20 cellular contexts compared by ENCODE assay signal in the genomic region with DNA sequence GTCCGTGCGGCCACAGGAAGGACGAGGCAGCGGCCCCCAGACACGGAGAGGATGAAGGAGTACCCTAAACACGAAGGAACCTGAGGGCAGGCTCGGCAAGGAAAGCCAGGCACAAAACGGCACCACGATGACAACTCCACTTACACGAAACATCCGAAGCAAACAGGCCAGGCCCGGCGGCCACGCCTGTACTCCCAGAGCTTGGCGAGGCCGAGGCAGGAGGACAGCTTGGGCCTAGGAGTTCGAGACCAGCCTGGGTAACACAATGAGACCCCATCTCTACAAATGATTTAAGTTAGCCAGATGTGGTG. TPM values are rescaled to one million over a fixed set of nuclear protein-coding genes. Genes with fewer than 3 reads are reported as not detected.
DNase-seq lines count a peak whose midpoint lies in the region; ATAC-seq and TF ChIP-seq lines count a peak whose summit lies in the region.
"Had no signal": no experiment of that assay in that cellular context is flagged by ENCODE, and none has a peak within 500 bp of the region (broad histone marks: within the 10 kb centered on the region; RNA-seq: fewer than 3 reads in every experiment).

No MANE protein-coding gene starts in this region.

- H3K27me3 ChIP-seq in H9 (ENCODE audit: insufficient read depth, low read length) (no peaks in the 10 kb centered on the region), RWPE2 (ENCODE audit: insufficient read depth, poor library complexity, severe bottlenecking) (peaks cover 36% of the 10 kb centered on the region)

- H3K27ac Mint-ChIP-seq in H9 (peak overlapping the region in 2 of 3 experiments; percentile 52 to 79; a peak in 4 of 7 replicates), nephron progenitor cell (peak overlapping the region; percentile 54)
- H3K27ac Mint-ChIP-seq: CD8-positive, alpha-beta memory T cell; HFFc6; IgD-negative memory B cell had no signal

- H2BK12ac ChIP-seq in H9 (ENCODE audit: insufficient read length, low read depth, low read length): no peak overlapping the region

- H3K36me3 Mint-ChIP-seq in H9 (ENCODE audit: insufficient read depth in 1 of 3, low read depth in 3 of 3) (peaks cover 0 to 10% (median 0%) of the 10 kb centered on the region in 3 experiments; a peak in 2 of 7 replicates), nephron progenitor cell (ENCODE audit: low read depth) (no peaks in the 10 kb centered on the region)
- H3K36me3 Mint-ChIP-seq: CD8-positive, alpha-beta memory T cell had no signal

- H2BK120ac ChIP-seq in H9 (ENCODE audit: low read depth, low read length, poor library complexity, severe bottlenecking): no peak overlapping the region

- no peak overlapping the region for H2BK15ac ChIP-seq in H9 (ENCODE audit: low read depth, low read length)

- no peak for DNase-seq in H9
- peak; percentile 87 for DNase-seq in RWPE2 (ENCODE audit: low spot score)
- DNase-seq in nephron progenitor cell: no peak
- DNase-seq in NCI-H1048 (lab: John Stamatoyannopoulos, UW): no peak
- DNase-seq in stimulated activated CD4-positive, alpha-beta T cell treated with anti-CD3 and anti-CD28 coated beads, Interleukin-4, amount 100 ng/mL, for 1 hour: no peak
- DNase-seq in NCI-H1436 (lab: John Stamatoyannopoulos, UW): no peak
- DNase-seq: AML-193; CD8-positive, alpha-beta memory T cell; COR-L47; DMS 273 treated with DMSO at 0.1 percent for 48 hours; DMS53; DND-41; EL; HCEC 1CT; HFFc6; Karpas-422; KBM-7 had no signal

- no peak overlapping the region for H3K4me2 ChIP-seq in H9 (ENCODE audit: insufficient read depth, insufficient read length, low read length)

- H3K23me2 ChIP-seq in H9 (ENCODE audit: insufficient read length, low read depth, low read length, poor library complexity, severe bottlenecking): no peaks in the 10 kb centered on the region

- H3K36me3 ChIP-seq in RWPE2 (ENCODE audit: low read depth): no peaks in the 10 kb centered on the region

- no peak overlapping the region for H3K23ac ChIP-seq in H9 (ENCODE audit: insufficient read length, low read depth, low read length)

- H3K4me1 ChIP-seq in H9 (ENCODE audit: insufficient read depth, low read length) (no peaks in the 10 kb centered on the region; the same call in 1 of the 2 replicates), RWPE2 (ENCODE audit: insufficient read depth, poor library complexity, severe bottlenecking) (peaks cover 11% of the 10 kb centered on the region)

- H3K9ac ChIP-seq in H9 (ENCODE audit: extremely low read depth, insufficient read length, low read length): no peak overlapping the region

- no peak overlapping the region for H4K91ac ChIP-seq in H9 (ENCODE audit: insufficient read length, low read depth, low read length)

- no peak overlapping the region for H3K4ac ChIP-seq in H9 (ENCODE audit: low read depth, low read length)

- H3K4me1 Mint-ChIP-seq in H9 (peaks cover 21 to 38% of the 10 kb centered on the region in 2 experiments), nephron progenitor cell (peaks cover 28% of the 10 kb centered on the region)

- no peaks in the 10 kb centered on the region for H3K9me3 Mint-ChIP-seq in H9
- H3K9me3 Mint-ChIP-seq in nephron progenitor cell: no peaks in the 10 kb centered on the region
- H3K9me3 Mint-ChIP-seq: CD8-positive, alpha-beta memory T cell; HFFc6; IgD-negative memory B cell had no signal

- H2BK5ac ChIP-seq in H9 (ENCODE audit: insufficient read length, low read length): no peak overlapping the region

- peaks cover 3% of the 10 kb centered on the region for H3K79me1 ChIP-seq in H9 (ENCODE audit: insufficient read depth, low read depth, low read length, poor library complexity, severe bottlenecking)

- H3K56ac ChIP-seq in H9 (ENCODE audit: insufficient read length, low read depth, low read length): no peak overlapping the region

- H3K14ac ChIP-seq in H9 (ENCODE audit: insufficient read depth, low read length): no peak overlapping the region

- H3K9me3 ChIP-seq in H9 (ENCODE audit: control insufficient read depth, low read depth, low read length) (no peaks in the 10 kb centered on the region), RWPE2 (ENCODE audit: severe bottlenecking) (no peaks in the 10 kb centered on the region)

- no peak overlapping the region for H2AK5ac ChIP-seq in H9 (ENCODE audit: insufficient read length, low read length)

- H3K27me3 Mint-ChIP-seq in H9 (ENCODE audit: low read depth): no peaks in the 10 kb centered on the region; the same call in 1 of the 2 replicates
- peaks cover 20% of the 10 kb centered on the region for H3K27me3 Mint-ChIP-seq in nephron progenitor cell (ENCODE audit: low read depth, poor library complexity)

- ATAC-seq in RWPE2 (ENCODE audit: low read depth) (no peak), GM19467 (IDR thresholded peaks at IDR 0.05; ENCODE audit: unreplicated experiment) (no peak)
- ATAC-seq: GM12878 had no signal

- H3K79me2 ChIP-seq in H9 (ENCODE audit: insufficient read depth, low read length): peaks cover 4% of the 10 kb centered on the region; the same call in 1 of the 2 replicates

- no peak overlapping the region for H3K4me3 Mint-ChIP-seq in H9
- H3K4me3 Mint-ChIP-seq in nephron progenitor cell: no peak overlapping the region
- H3K4me3 Mint-ChIP-seq: CD8-positive, alpha-beta memory T cell; HFFc6 had no signal

- H4K8ac ChIP-seq in H9 (replicated peaks; ENCODE audit: insufficient read length, low read depth, low read length): no peak overlapping the region

- no peak overlapping the region for H4K5ac ChIP-seq in H9 (ENCODE audit: insufficient read length, low read depth, low read length)

- no peak overlapping the region for H2BK20ac ChIP-seq in H9 (ENCODE audit: low read depth, low read length, poor library complexity, severe bottlenecking)

- WGBS in H9 (ENCODE audit: extremely low coverage, insufficient read length, low lambda C conversion rate): no CpG with 5 or more reads among the region's 17 CpGs

- H3K4me3 ChIP-seq in RWPE2 (ENCODE audit: severe bottlenecking): no peak overlapping the region
- H3K4me3 ChIP-seq: GM12878 had no signal

- H3K18ac ChIP-seq in H9 (ENCODE audit: insufficient read length, low read depth, low read length): no peak overlapping the region

- H2AFZ ChIP-seq in H9 (ENCODE audit: low read length): no peak overlapping the region

- no peaks in the 10 kb centered on the region for H4K20me1 ChIP-seq in H9 (ENCODE audit: control insufficient read depth, insufficient read depth, insufficient read length)

- no peak for TF ChIP-seq CTCF in H9 (conservative IDR thresholded peaks at IDR 0.05)
- TF ChIP-seq CTCF in RWPE2 (IDR thresholded peaks at IDR 0.05; ENCODE audit: poor library complexity, severe bottlenecking): no peak
- TF ChIP-seq CTCF in nephron progenitor cell (IDR thresholded peaks at IDR 0.05): no peak

- H3K27ac ChIP-seq in H9 (ENCODE audit: insufficient read length, low read depth, low read length) (no peak overlapping the region), RWPE2 (ENCODE audit: poor library complexity, severe bottlenecking) (no peak overlapping the region)

- no peak overlapping the region for H3T11ph ChIP-seq in H9 (ENCODE audit: low read length)

RNA-seq across cellular contexts. Expression of a gene that starts 13.4 kb away (rescaled TPM):
- 69.2 and 71.5 TPM in 2 replicates for total RNA-seq in H9 (2021)
- total RNA-seq: CD8-positive, alpha-beta memory T cell; HFFc6 had no signal

RNA-seq across cellular contexts. Expression of a gene that starts 39.9 kb away (rescaled TPM):
- 25.8 and 27.4 TPM in 2 replicates for total RNA-seq in H9 (2021)
